In the genomic region with DNA sequence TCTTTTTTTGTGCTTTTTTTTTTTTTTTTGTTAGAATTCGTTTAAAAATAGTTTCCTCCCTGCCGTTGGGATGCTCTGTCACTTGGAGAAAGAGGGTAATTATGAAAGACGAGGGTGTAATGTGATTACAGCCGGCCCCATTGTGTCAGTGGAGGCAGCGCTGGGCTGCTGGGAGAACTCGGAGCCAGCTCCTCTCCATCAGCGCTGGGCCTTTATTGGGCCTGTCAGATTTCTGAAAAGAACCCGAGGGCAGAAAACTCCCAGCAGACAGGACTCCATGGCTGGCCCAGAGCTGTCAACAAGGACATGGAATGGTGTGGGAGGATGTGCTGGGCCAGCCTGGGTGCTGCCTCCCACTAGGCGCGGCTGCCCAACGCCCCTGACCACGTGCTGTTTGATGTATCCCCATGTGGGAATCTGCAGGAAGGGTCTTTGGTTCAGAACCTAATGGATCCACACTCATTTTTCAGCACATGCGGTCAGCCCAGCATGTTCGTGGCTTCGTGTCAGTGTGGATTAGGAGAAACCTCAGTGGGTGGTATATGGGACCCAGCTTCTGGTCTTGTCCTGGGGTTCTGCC, we compare ENCODE assay signal across 23 cellular contexts.
"Had no signal": no experiment of that assay in that cellular context is flagged by ENCODE, and none has a peak within 500 bp of the region (broad histone marks: within the 10 kb centered on the region; RNA-seq: fewer than 3 reads in every experiment).

No MANE protein-coding gene starts in this region.

- DNase-seq: immature natural killer cell; left ventricle myocardium inferior; naive thymus-derived CD8-positive, alpha-beta T cell; occipital lobe; psoas muscle; stimulated activated CD4-positive, alpha-beta T cell treated with anti-CD3 and anti-CD28 coated beads, Interleukin-12 subunit alpha, Interleukin-12 subunit beta, amount 100 ng/mL, for 4 hours; stimulated activated CD4-positive, alpha-beta T cell treated with anti-CD3 and anti-CD28 coated beads, Interleukin-15, amount 100 ng/mL, for 24 hours; stimulated activated CD4-positive, alpha-beta T cell treated with anti-CD3 and anti-CD28 coated beads, Interleukin-2, amount 100 ng/mL, for 24 hours; stimulated activated CD4-positive, alpha-beta T cell treated with anti-CD3 and anti-CD28 coated beads, Interleukin-4, amount 100 ng/mL, for 1 hour; stimulated activated naive B cell treated with anti-CD40 and anti-IgM and Interleukin-4, amounts not matched to agents 10 μg/mL and 1 μg/mL and 100 μg/mL, for 72 hours; stimulated activated naive CD8-positive, alpha-beta T cell treated with anti-CD3 and anti-CD28 coated beads, Interleukin-15, Interleukin-2, amounts not matched to agents 100 U/mL and 50 U/mL, for 24 hours; stomach; testis; thyroid gland; transverse colon had no signal

- H3K36me3 ChIP-seq: left ventricle myocardium inferior, neural progenitor cell, neutrophil, right atrium auricular region, stomach, thyroid gland, transverse colon, upper lobe of left lung, vagina had no signal

- H3K27ac ChIP-seq: left ventricle myocardium inferior, neural progenitor cell, neutrophil, parathyroid adenoma, psoas muscle, right atrium auricular region, skin epidermis, stomach, testis, thyroid gland, transverse colon, upper lobe of left lung, vagina had no signal

- H3K4me1 ChIP-seq: left ventricle myocardium inferior, parathyroid adenoma, psoas muscle, right atrium auricular region, stomach, testis, thyroid gland, transverse colon, upper lobe of left lung, vagina had no signal

- H2AFZ ChIP-seq: neural progenitor cell, parathyroid adenoma had no signal

- H3K9ac ChIP-seq: neural progenitor cell, parathyroid adenoma had no signal

- H3K4me2 ChIP-seq: neural progenitor cell had no signal

- H3K4me3 ChIP-seq: left ventricle myocardium inferior, lung, neural progenitor cell, psoas muscle, right atrium auricular region, skin epidermis, stomach, testis, thyroid gland, transverse colon, upper lobe of left lung, vagina had no signal

- H3K9me3 ChIP-seq: left ventricle myocardium inferior, neutrophil, psoas muscle, right atrium auricular region, stomach, testis, thyroid gland, transverse colon, upper lobe of left lung, vagina had no signal

- H3K27me3 ChIP-seq: neural progenitor cell, neutrophil, right atrium auricular region, testis, thyroid gland, transverse colon, upper lobe of left lung, vagina had no signal
